33 cellular contexts compared by ENCODE assay signal in genomic region chr12:120839503-120839902, GRCh38.
"Had no signal": no experiment of that assay in that cellular context is flagged by ENCODE, and none has a peak within 500 bp of the region (broad histone marks: within the 10 kb centered on the region; RNA-seq: fewer than 3 reads in every experiment).

No MANE protein-coding gene starts in this region.

- H3K27ac ChIP-seq: ascending aorta, breast epithelium, epithelial cell of prostate, esophagus squamous epithelium, WERI-Rb-1 had no signal

- H3K4me3 ChIP-seq: ascending aorta, breast epithelium, esophagus squamous epithelium had no signal

- DNase-seq: activated B cell treated with CpG ODN at 0.5 μM for 24 hours; activated CD4-positive, alpha-beta memory T cell treated with anti-CD3 and anti-CD28 coated beads for 36 hours; activated CD4-positive, alpha-beta T cell treated with anti-CD3 and anti-CD28 coated beads for 36 hours; activated CD8-positive, alpha-beta memory T cell treated with anti-CD3 and anti-CD28 coated beads, Interleukin-2, amount 10 ng/mL, durations not matched to agents 7 days and 5 days; activated CD8-positive, alpha-beta memory T cell treated with anti-CD3 and anti-CD28 coated beads, Interleukin-2, amount 50 U/mL, for 48 hours; activated CD8-positive, alpha-beta T cell treated with anti-CD3 and anti-CD28 coated beads, Interleukin-2, amount 10 ng/mL, durations not matched to agents 7 days and 5 days; activated gamma-delta T cell; activated naive CD4-positive, alpha-beta T cell; activated naive CD4-positive, alpha-beta T cell treated with anti-CD3 and anti-CD28 coated beads, Interleukin-2, amount 10 ng/mL, durations not matched to agents 7 days and 5 days; activated naive CD8-positive, alpha-beta T cell treated with anti-CD3 and anti-CD28 coated beads, Interleukin-2, amount 10 ng/mL, durations not matched to agents 7 days and 5 days; activated T-cell treated with anti-CD3 and anti-CD28 coated beads for 4 hours; activated T-cell treated with anti-CD3 and anti-CD28 coated beads, Interleukin-2, amount 50 U/mL, for 24 hours; activated T-cell treated with anti-CD3 and anti-CD28 coated beads, Interleukin-2, amount 50 U/mL, for 72 hours; caudate nucleus; cortex of kidney; dermis blood vessel endothelial cell; effector CD8-positive, alpha-beta T cell; esophagus squamous epithelium; foreskin fibroblast; head of caudate nucleus; SW 1271; T-cell; T1000; WERI-Rb-1 had no signal

- ATAC-seq: activated CD4-positive, alpha-beta T cell treated with anti-CD3 and anti-CD28 coated beads for 36 hours; activated CD4-positive, CD25-positive, alpha-beta regulatory T cell treated with anti-CD3 and anti-CD28 coated beads, Interleukin-2, amount 50 U/mL, for 24 hours; activated CD8-positive, alpha-beta memory T cell treated with anti-CD3 and anti-CD28 coated beads, Interleukin-2, amount 10 ng/mL, durations not matched to agents 7 days and 5 days; activated CD8-positive, alpha-beta T cell treated with anti-CD3 and anti-CD28 coated beads, Interleukin-2, amount 10 ng/mL, durations not matched to agents 7 days and 5 days; activated naive CD4-positive, alpha-beta T cell treated with anti-CD3 and anti-CD28 coated beads, Interleukin-2, amount 50 U/mL, for 72 hours; activated T-cell treated with anti-CD3 and anti-CD28 coated beads, Interleukin-2, amount 50 U/mL, for 72 hours; T-cell had no signal

- H3K27me3 ChIP-seq: ascending aorta, breast epithelium, esophagus squamous epithelium had no signal

- H3K9me3 ChIP-seq: ascending aorta, breast epithelium, esophagus squamous epithelium had no signal

- H3K27me3 Mint-ChIP-seq: activated B cell treated with CpG ODN at 0.5 μM for 24 hours; activated CD4-positive, alpha-beta memory T cell treated with anti-CD3 and anti-CD28 coated beads for 36 hours; activated CD4-positive, alpha-beta T cell treated with anti-CD3 and anti-CD28 coated beads for 36 hours; activated CD4-positive, alpha-beta T cell treated with anti-CD3 and anti-CD28 coated beads, Interleukin-2, amount 10 ng/mL, durations not matched to agents 24 days and 14 days; activated CD8-positive, alpha-beta memory T cell treated with anti-CD3 and anti-CD28 coated beads, Interleukin-2, amount 10 ng/mL, durations not matched to agents 7 days and 5 days; activated naive CD4-positive, alpha-beta T cell treated with anti-CD3 and anti-CD28 coated beads, Interleukin-2, amount 10 ng/mL, durations not matched to agents 7 days and 5 days; activated naive CD8-positive, alpha-beta T cell treated with anti-CD3 and anti-CD28 coated beads, Interleukin-2, amount 10 ng/mL, durations not matched to agents 7 days and 5 days; activated T-cell treated with anti-CD3 and anti-CD28 coated beads, Interleukin-2, amount 50 U/mL, for 24 hours; brain; T-cell had no signal

- H3K9me3 Mint-ChIP-seq: activated B cell treated with CpG ODN at 0.5 μM for 24 hours; activated CD4-positive, alpha-beta memory T cell treated with anti-CD3 and anti-CD28 coated beads for 36 hours; activated CD4-positive, alpha-beta T cell treated with anti-CD3 and anti-CD28 coated beads, Interleukin-2, amount 10 ng/mL, durations not matched to agents 24 days and 14 days; activated naive CD4-positive, alpha-beta T cell treated with anti-CD3 and anti-CD28 coated beads, Interleukin-2, amount 10 ng/mL, durations not matched to agents 7 days and 5 days; activated naive CD4-positive, alpha-beta T cell treated with anti-CD3 and anti-CD28 coated beads, Interleukin-2, amount 50 U/mL, for 72 hours; activated naive CD8-positive, alpha-beta T cell treated with anti-CD3 and anti-CD28 coated beads, Interleukin-2, amount 10 ng/mL, durations not matched to agents 7 days and 5 days; activated T-cell treated with anti-CD3 and anti-CD28 coated beads, Interleukin-2, amount 50 U/mL, for 24 hours; activated T-cell treated with anti-CD3 and anti-CD28 coated beads, Interleukin-2, amount 50 U/mL, for 72 hours; brain; T-cell; T-helper 1 cell treated with Interleukin-12 subunit alpha and Interleukin-12 subunit beta and Interleukin-4 antibody, amounts not matched to agents 30 μg/mL and 1 μg/mL, for 36 hours; T-helper 2 cell treated with Interferon-gamma antibody and Interleukin-4, amounts not matched to agents 5 μg/mL and 100 μg/mL, for 36 hours had no signal

- H3K36me3 Mint-ChIP-seq: activated naive CD4-positive, alpha-beta T cell treated with anti-CD3 and anti-CD28 coated beads, Interleukin-2, amount 50 U/mL, for 72 hours had no signal

- H3K36me3 ChIP-seq: ascending aorta, breast epithelium, WERI-Rb-1 had no signal

- H3K27ac Mint-ChIP-seq: activated B cell treated with CpG ODN at 0.5 μM for 24 hours; activated CD4-positive, alpha-beta memory T cell treated with anti-CD3 and anti-CD28 coated beads for 36 hours; activated CD4-positive, alpha-beta T cell treated with anti-CD3 and anti-CD28 coated beads for 36 hours; activated CD4-positive, alpha-beta T cell treated with anti-CD3 and anti-CD28 coated beads, Interleukin-2, amount 10 ng/mL, durations not matched to agents 24 days and 14 days; activated CD8-positive, alpha-beta memory T cell treated with anti-CD3 and anti-CD28 coated beads, Interleukin-2, amount 10 ng/mL, durations not matched to agents 7 days and 5 days; activated CD8-positive, alpha-beta T cell treated with anti-CD3 and anti-CD28 coated beads, Interleukin-2, amount 10 ng/mL, durations not matched to agents 7 days and 5 days; activated naive CD4-positive, alpha-beta T cell treated with anti-CD3 and anti-CD28 coated beads, Interleukin-2, amount 10 ng/mL, durations not matched to agents 7 days and 5 days; activated naive CD4-positive, alpha-beta T cell treated with anti-CD3 and anti-CD28 coated beads, Interleukin-2, amount 50 U/mL, for 72 hours; activated naive CD8-positive, alpha-beta T cell treated with anti-CD3 and anti-CD28 coated beads, Interleukin-2, amount 10 ng/mL, durations not matched to agents 7 days and 5 days; activated T-cell treated with anti-CD3 and anti-CD28 coated beads, Interleukin-2, amount 50 U/mL, for 24 hours; brain; T-cell; T-helper 1 cell treated with Interleukin-12 subunit alpha and Interleukin-12 subunit beta and Interleukin-4 antibody, amounts not matched to agents 30 μg/mL and 1 μg/mL, for 36 hours; T-helper 2 cell treated with Interferon-gamma antibody and Interleukin-4, amounts not matched to agents 5 μg/mL and 100 μg/mL, for 36 hours had no signal

- H3K4me3 Mint-ChIP-seq: activated B cell treated with CpG ODN at 0.5 μM for 24 hours; activated CD4-positive, alpha-beta memory T cell treated with anti-CD3 and anti-CD28 coated beads for 36 hours; activated CD4-positive, alpha-beta T cell treated with anti-CD3 and anti-CD28 coated beads for 36 hours; activated CD4-positive, alpha-beta T cell treated with anti-CD3 and anti-CD28 coated beads, Interleukin-2, amount 10 ng/mL, durations not matched to agents 24 days and 14 days; activated CD8-positive, alpha-beta memory T cell treated with anti-CD3 and anti-CD28 coated beads, Interleukin-2, amount 10 ng/mL, durations not matched to agents 7 days and 5 days; activated CD8-positive, alpha-beta T cell treated with anti-CD3 and anti-CD28 coated beads, Interleukin-2, amount 10 ng/mL, durations not matched to agents 7 days and 5 days; activated naive CD4-positive, alpha-beta T cell treated with anti-CD3 and anti-CD28 coated beads, Interleukin-2, amount 10 ng/mL, durations not matched to agents 7 days and 5 days; activated naive CD8-positive, alpha-beta T cell treated with anti-CD3 and anti-CD28 coated beads, Interleukin-2, amount 10 ng/mL, durations not matched to agents 7 days and 5 days; activated T-cell treated with anti-CD3 and anti-CD28 coated beads, Interleukin-2, amount 50 U/mL, for 24 hours; activated T-cell treated with anti-CD3 and anti-CD28 coated beads, Interleukin-2, amount 50 U/mL, for 72 hours; brain; T-cell; T-helper 1 cell treated with Interleukin-12 subunit alpha and Interleukin-12 subunit beta and Interleukin-4 antibody, amounts not matched to agents 30 μg/mL and 1 μg/mL, for 36 hours; T-helper 2 cell treated with Interferon-gamma antibody and Interleukin-4, amounts not matched to agents 5 μg/mL and 100 μg/mL, for 36 hours had no signal
